Comparison of ENCODE assay signal across 28 cellular contexts in the genomic region with DNA sequence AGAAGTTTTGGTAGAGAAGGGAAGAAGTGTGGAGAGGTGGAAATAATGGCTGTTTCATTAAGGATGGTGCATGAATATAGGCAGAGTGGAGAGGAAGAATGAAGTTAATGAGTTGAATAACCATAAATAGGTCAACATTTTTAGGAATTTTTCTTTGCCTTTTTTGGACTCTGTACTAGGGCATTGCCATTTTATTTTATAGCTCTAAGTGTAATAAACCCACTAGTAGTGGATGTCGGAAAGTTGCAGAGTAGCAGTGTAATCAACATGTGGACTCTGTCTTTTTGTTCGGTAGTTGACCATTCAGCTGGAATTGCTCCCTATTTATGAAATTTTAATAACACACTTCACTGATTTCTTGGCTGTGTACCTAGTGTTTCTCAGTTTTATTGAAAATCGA.
"Had no signal": no experiment of that assay in that cellular context is flagged by ENCODE, and none has a peak within 500 bp of the region (broad histone marks: within the 10 kb centered on the region; RNA-seq: fewer than 3 reads in every experiment).

No MANE protein-coding gene starts in this region.

- H3K27ac ChIP-seq: neural progenitor cell, ovary, parathyroid adenoma, psoas muscle, right lobe of liver, sigmoid colon, spleen, suprapubic skin, testis, tibial artery, transverse colon, upper lobe of right lung, uterus had no signal

- H3K36me3 ChIP-seq: neural progenitor cell, ovary, right lobe of liver, sigmoid colon, suprapubic skin, tibial artery, transverse colon, upper lobe of right lung, uterus had no signal

- DNase-seq: natural killer cell; occipital lobe; ovary; posterior cingulate gyrus; psoas muscle; right cardiac atrium; right lobe of liver; sigmoid colon; spleen; stimulated activated CD4-positive, alpha-beta T cell treated with anti-CD3 and anti-CD28 coated beads, Interleukin-12 subunit alpha, Interleukin-12 subunit beta, amount 100 ng/mL, for 4 hours; stimulated activated CD4-positive, alpha-beta T cell treated with anti-CD3 and anti-CD28 coated beads, Interleukin-1b, Interleukin-23, amount 100 ng/mL, for 48 hours; stimulated activated CD4-positive, alpha-beta T cell treated with anti-CD3 and anti-CD28 coated beads, Interleukin-4, amount 100 ng/mL, for 1 hour; stimulated activated CD4-positive, alpha-beta T cell treated with anti-CD3 and anti-CD28 coated beads, Interleukin-4, amount 100 ng/mL, for 4 hours; stimulated activated CD8-positive, alpha-beta memory T cell treated with anti-CD3 and anti-CD28 coated beads, Interleukin-4, amount 100 ng/mL, for 48 hours; stimulated activated naive CD4-positive, alpha-beta T cell; stimulated activated naive CD8-positive, alpha-beta T cell treated with anti-CD3 and anti-CD28 coated beads, Interleukin-15, amount 100 ng/mL, for 72 hours; stimulated activated naive CD8-positive, alpha-beta T cell treated with anti-CD3 and anti-CD28 coated beads, Interleukin-15, Interleukin-2, amounts not matched to agents 100 U/mL and 50 U/mL, for 24 hours; substantia nigra; testis; tibial artery; transverse colon; upper lobe of right lung; uterus had no signal

- ATAC-seq: natural killer cell; psoas muscle; right cardiac atrium; right lobe of liver; stimulated activated memory B cell treated with anti-CD40 and anti-IgM and Interleukin-4, amounts not matched to agents 10 μg/mL and 1 μg/mL and 100 μg/mL, for 72 hours; stimulated activated naive CD8-positive, alpha-beta T cell treated with anti-CD3 and anti-CD28 coated beads, Interleukin-15, amount 100 ng/mL, for 72 hours; stimulated activated naive CD8-positive, alpha-beta T cell treated with anti-CD3 and anti-CD28 coated beads, Interleukin-15, Interleukin-2, amounts not matched to agents 100 U/mL and 50 U/mL, for 24 hours; upper lobe of right lung had no signal

- H3K4me3 ChIP-seq: neural progenitor cell, ovary, psoas muscle, right lobe of liver, sigmoid colon, smooth muscle cell, spleen, suprapubic skin, testis, tibial artery, transverse colon, upper lobe of right lung, uterus had no signal

- H3K4me1 ChIP-seq: neural progenitor cell, parathyroid adenoma, right lobe of liver, sigmoid colon, suprapubic skin, testis, tibial artery, upper lobe of right lung, uterus had no signal

- H3K9me3 ChIP-seq: ovary, psoas muscle, right lobe of liver, sigmoid colon, spleen, suprapubic skin, testis, tibial artery, transverse colon, upper lobe of right lung, uterus had no signal

- H3K27me3 ChIP-seq: neural progenitor cell, ovary, right lobe of liver, sigmoid colon, spleen, suprapubic skin, testis, tibial artery, transverse colon, upper lobe of right lung, uterus had no signal
